ENCODE assay signal across 8 cellular contexts in the genomic region with DNA sequence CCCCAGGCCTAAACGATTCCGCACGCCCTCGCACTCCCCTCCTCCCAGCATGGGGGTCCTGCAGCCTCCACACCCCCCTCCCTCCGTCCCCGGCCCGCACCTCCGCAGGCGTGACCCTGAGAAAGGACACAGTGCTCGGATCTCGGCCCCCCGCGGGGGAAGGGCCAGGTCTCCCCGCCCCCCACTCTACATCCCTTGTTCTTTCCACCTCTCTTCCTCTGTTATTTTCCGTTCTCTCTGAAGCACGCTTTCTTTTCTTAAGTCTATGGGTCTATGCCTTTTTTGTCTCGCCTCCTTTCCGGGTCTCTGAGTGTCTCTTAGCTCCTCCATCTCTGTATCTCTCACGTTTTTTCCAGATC. TPM values are rescaled to one million over a fixed set of nuclear protein-coding genes. Genes with fewer than 3 reads are reported as not detected.
DNase-seq lines count a peak whose midpoint lies in the region; ATAC-seq and TF ChIP-seq lines count a peak whose summit lies in the region.

No MANE protein-coding gene starts in this region.

- H3K36me3 ChIP-seq in Loucy (ENCODE audit: insufficient read depth, low read length) (no peaks in the 10 kb centered on the region), kidney epithelial cell (ENCODE audit: control insufficient read depth, insufficient read depth, low read length) (no peaks in the 10 kb centered on the region), thoracic aorta (no peaks in the 10 kb centered on the region)

- H3K27ac ChIP-seq in thoracic aorta = peak overlapping the region in 1 of 2 donors; percentile 39

- no peak for ATAC-seq in thoracic aorta (ENCODE audit: insufficient number of reproducible peaks, low FRiP score, low read depth)
- ATAC-seq in HG03196 (IDR thresholded peaks at IDR 0.05; ENCODE audit: unreplicated experiment) = no peak

- H2AFZ ChIP-seq in Loucy (ENCODE audit: low read length) = peak overlapping the region; percentile 95

- in situ Hi-C loops in astrocyte of the spinal cord (cut with HindIII; ENCODE audit: low sequenced_read_pairs) = no loop called here

- DNase-seq in ELR (ENCODE audit: low read depth) = peak; percentile 54
- DNase-seq in astrocyte of the spinal cord (ENCODE audit: low read depth, low spot score) = no peak
- no peak for DNase-seq in kidney epithelial cell (ENCODE audit: low read depth)
- DNase-seq in thoracic aorta (ENCODE audit: low spot score) = no peak
- no peak for DNase-seq in OCI-M2 (lab: John Stamatoyannopoulos, UW; ENCODE audit: unreplicated experiment)
- DNase-seq in NCI-H2029 treated with DMSO at 0.1 percent for 48 hours (lab: John Stamatoyannopoulos, UW) = no peak

- TF ChIP-seq CTCF in Loucy (conservative IDR thresholded peaks at IDR 0.05; ENCODE audit: low read length) = no peak
- no peak for TF ChIP-seq CTCF in astrocyte of the spinal cord (IDR thresholded peaks at IDR 0.05; ENCODE audit: low read depth, low read length)
- TF ChIP-seq CTCF in kidney epithelial cell (IDR thresholded peaks at IDR 0.05; ENCODE audit: insufficient read depth, low read length, poor library complexity, severe bottlenecking) = no peak
- TF ChIP-seq CTCF in thoracic aorta (IDR thresholded peaks at IDR 0.05) = no peak

- H3K9me3 ChIP-seq in Loucy (ENCODE audit: insufficient read depth, low read depth, low read length) = no peaks in the 10 kb centered on the region
- no peaks in the 10 kb centered on the region for H3K9me3 ChIP-seq in thoracic aorta

- peak overlapping the region; percentile 76 for H3K9ac ChIP-seq in Loucy (ENCODE audit: low read depth, low read length, poor library complexity, severe bottlenecking)

- H3K4me2 ChIP-seq in Loucy (ENCODE audit: low read depth, low read length, poor library complexity, severe bottlenecking) = peak overlapping the region; percentile 93

- H3K4me3 ChIP-seq in Loucy (ENCODE audit: low read length, poor library complexity, severe bottlenecking) = peak overlapping the region; percentile 91
- H3K4me3 ChIP-seq in astrocyte of the spinal cord (ENCODE audit: low read depth, low read length) = peak overlapping the region; percentile 50
- H3K4me3 ChIP-seq in kidney epithelial cell (ENCODE audit: low read depth, low read length) = peak overlapping the region; percentile 70
- peak overlapping the region; percentile 80 for H3K4me3 ChIP-seq in thoracic aorta

- peaks cover 40% of the 10 kb centered on the region for H3K4me1 ChIP-seq in Loucy (ENCODE audit: insufficient read depth, low read length, poor library complexity, severe bottlenecking)
- peaks cover 38 to 51% of the 10 kb centered on the region in 2 donors for H3K4me1 ChIP-seq in thoracic aorta (ENCODE audit: control insufficient read depth in 1 of 2, low read depth in 2 of 2)

- no peaks in the 10 kb centered on the region for H3K79me2 ChIP-seq in Loucy (ENCODE audit: insufficient read depth, low read length)

- H3K27me3 ChIP-seq in Loucy (ENCODE audit: insufficient read depth, low read length, poor library complexity, severe bottlenecking) (peaks cover 7% of the 10 kb centered on the region), kidney epithelial cell (ENCODE audit: control insufficient read depth, insufficient read depth, low read length) (peaks cover 30% of the 10 kb centered on the region), thoracic aorta (replicated peaks; ENCODE audit: insufficient read depth) (no peaks in the 10 kb centered on the region)

- H3F3A ChIP-seq in Loucy (ENCODE audit: low read depth) = no peaks in the 10 kb centered on the region

- H4K20me1 ChIP-seq in Loucy (ENCODE audit: insufficient read depth, low read length, poor library complexity, severe bottlenecking) = no peaks in the 10 kb centered on the region

- no peaks in the 10 kb centered on the region for H3K9me2 ChIP-seq in Loucy (replicated peaks; ENCODE audit: low read depth, low read length)

RNA-seq across cellular contexts. Expression of a gene that starts 2.0 kb away (rescaled TPM):
- total RNA-seq in kidney epithelial cell (1.8 TPM in 1 of 2 replicates, not detected in the other), thoracic aorta (not detected)

RNA-seq across cellular contexts. Expression of a gene that starts 7.6 kb away (rescaled TPM):
- total RNA-seq in kidney epithelial cell (0.75 and 2.5 TPM in 2 replicates), thoracic aorta (not detected)

RNA-seq across cellular contexts. Expression of a gene that starts 26.3 kb away (rescaled TPM):
- total RNA-seq in kidney epithelial cell (11.0 and 19.4 TPM in 2 replicates), thoracic aorta (100 to 1,000 TPM; 175 to 292 TPM)

RNA-seq across cellular contexts. Expression of a gene that starts 36.8 kb away (rescaled TPM):
- total RNA-seq in kidney epithelial cell (7.0 and 8.0 TPM in 2 replicates), thoracic aorta (10 to 100 TPM; 36.0 to 50.3 TPM)

RNA-seq across cellular contexts. Expression of a gene that starts 38.4 kb away (rescaled TPM):
- total RNA-seq in kidney epithelial cell = 0.08 and 1.2 TPM in 2 replicates
- total RNA-seq in thoracic aorta = not detected
